32 cellular contexts compared by ENCODE assay signal in genomic region chr11:78284261-78284660, GRCh38.
"Had no signal": no experiment of that assay in that cellular context is flagged by ENCODE, and none has a peak within 500 bp of the region (broad histone marks: within the 10 kb centered on the region; RNA-seq: fewer than 3 reads in every experiment).

No MANE protein-coding gene starts in this region.

- DNase-seq: activated B cell treated with CpG ODN at 0.5 μM for 24 hours; activated CD4-positive, alpha-beta T cell treated with anti-CD3 and anti-CD28 coated beads for 48 hours; activated CD4-positive, alpha-beta T cell treated with anti-CD3 and anti-CD28 coated beads, Interleukin-2, amount 50 U/mL, for 1 hour; activated CD4-positive, alpha-beta T cell treated with anti-CD3 and anti-CD28 coated beads, Interleukin-2, amount 50 U/mL, for 48 hours; activated CD8-positive, alpha-beta memory T cell treated with anti-CD3 and anti-CD28 coated beads for 24 hours; activated CD8-positive, alpha-beta T cell treated with anti-CD3 and anti-CD28 coated beads for 36 hours; activated effector memory CD4-positive, alpha-beta T cell treated with anti-CD3 and anti-CD28 coated beads, Interleukin-2, amount 50 U/mL, for 16 hours; activated naive CD4-positive, alpha-beta T cell treated with anti-CD3 and anti-CD28 coated beads for 36 hours; activated naive CD8-positive, alpha-beta T cell treated with anti-CD3 and anti-CD28 coated beads for 36 hours; activated naive CD8-positive, alpha-beta T cell treated with anti-CD3 and anti-CD28 coated beads, Interleukin-2, amount 50 U/mL, for 24 hours; activated T-cell treated with anti-CD3 and anti-CD28 coated beads, Interleukin-2, amount 50 U/mL, for 4 hours; adrenal gland; amygdala; aorta; body of pancreas; caudate nucleus; cortex of kidney; dermis blood vessel endothelial cell; effector CD4-positive, alpha-beta T cell; effector memory CD8-positive, alpha-beta T cell; erythroblast; foreskin keratinocyte; gastrocnemius medialis; glutamatergic neuron; T-helper 1 cell; T-helper 17 cell; T1000; WERI-Rb-1 had no signal

- H3K36me3 ChIP-seq: gastrocnemius medialis, WERI-Rb-1 had no signal

- H3K9me3 ChIP-seq: adrenal gland, body of pancreas, gastrocnemius medialis had no signal

- ATAC-seq: activated CD4-positive, CD25-positive, alpha-beta regulatory T cell treated with anti-CD3 and anti-CD28 coated beads, Interleukin-2, amount 50 U/mL, for 24 hours; activated CD8-positive, alpha-beta T cell treated with anti-CD3 and anti-CD28 coated beads for 36 hours; activated naive CD8-positive, alpha-beta T cell treated with anti-CD3 and anti-CD28 coated beads, Interleukin-2, amount 50 U/mL, for 24 hours; activated T-cell treated with anti-CD3 and anti-CD28 coated beads, Interleukin-2, amount 50 U/mL, for 4 hours; activated T-helper 17 cell treated with anti-CD3 and anti-CD28 coated beads, Interleukin-2, amount 50 U/mL, for 72 hours; body of pancreas; effector memory CD8-positive, alpha-beta T cell; foreskin keratinocyte; gastrocnemius medialis; T-helper 17 cell had no signal

- H3K27me3 ChIP-seq: adrenal gland, body of pancreas, esophagus muscularis mucosa, gastrocnemius medialis had no signal

- H3K4me3 ChIP-seq: adrenal gland, body of pancreas, esophagus muscularis mucosa, gastrocnemius medialis had no signal

- FAIRE-seq: colon had no signal

- H3K4me1 ChIP-seq: adrenal gland, body of pancreas, foreskin keratinocyte had no signal

- H3K27ac ChIP-seq: adrenal gland, body of pancreas, esophagus muscularis mucosa, foreskin keratinocyte, gastrocnemius medialis, WERI-Rb-1 had no signal
